ENCODE assay signal across 8 cellular contexts in the genomic region with DNA sequence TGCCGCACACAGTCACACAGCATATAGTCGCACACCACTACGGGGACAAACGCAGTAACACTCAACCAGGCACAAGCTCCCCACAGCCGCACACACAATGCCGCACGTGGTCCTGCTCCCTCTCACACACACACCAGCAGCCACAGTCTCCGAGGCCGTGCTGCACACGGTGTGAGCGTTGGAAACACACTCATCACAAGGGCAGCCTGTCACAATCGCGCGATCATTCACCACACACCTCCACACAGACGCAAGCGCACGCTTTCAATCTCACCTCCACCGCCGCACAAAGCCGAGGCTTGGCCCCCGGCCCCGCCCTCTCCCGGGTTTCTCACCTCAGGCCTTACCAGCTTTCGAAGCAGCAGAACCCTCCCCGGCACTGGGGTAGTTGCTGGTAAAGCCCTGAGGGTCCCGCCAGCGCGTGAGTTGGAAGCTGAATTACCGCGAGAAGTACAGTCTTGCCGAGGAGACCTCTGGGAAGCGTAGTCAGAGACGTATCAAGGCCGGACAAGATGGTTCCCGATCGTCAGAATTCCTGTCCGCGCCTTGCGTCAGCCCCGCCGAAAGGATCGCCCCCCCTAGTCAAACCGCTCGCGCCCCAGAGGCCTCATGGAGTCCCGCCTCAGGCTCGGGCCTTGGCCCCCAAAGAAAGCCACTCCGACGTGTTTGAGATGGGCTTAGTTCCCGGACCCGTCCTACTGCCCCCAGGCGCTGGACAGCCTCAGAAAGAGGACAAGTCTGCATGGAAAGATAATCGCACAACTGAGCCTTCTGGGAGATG. TPM values are rescaled to one million over a fixed set of nuclear protein-coding genes. Genes with fewer than 3 reads are reported as not detected.
DNase-seq lines count a peak whose midpoint lies in the region; ATAC-seq, FAIRE-seq and TF ChIP-seq lines count a peak whose summit lies in the region.

A gene (minus strand): TSS at position 423 of the 781 bp plus-strand sequence. CDS start 13,004 bp downstream, outside the sequence.

- H3K4me3 Mint-ChIP-seq in activated CD4-positive, alpha-beta T cell treated with anti-CD3 and anti-CD28 coated beads, Interleukin-2, amount 10 ng/mL, durations not matched to agents 7 days and 5 days: peak within 1 kb of the TSS; percentile 93

- H3K27ac Mint-ChIP-seq in activated CD4-positive, alpha-beta T cell treated with anti-CD3 and anti-CD28 coated beads, Interleukin-2, amount 10 ng/mL, durations not matched to agents 7 days and 5 days: peak within 1 kb of the TSS; percentile 93

- H3K36me3 ChIP-seq in BE2C: no peaks in the 10 kb centered on the region; the same call in 1 of the 2 replicates

- no peaks in the 10 kb centered on the region for H3K27me3 ChIP-seq in BE2C

- H3K4me3 ChIP-seq in BE2C (ENCODE audit: low read depth, low read length): peak within 1 kb of the TSS; percentile 90

- H3K36me3 Mint-ChIP-seq in activated CD4-positive, alpha-beta T cell treated with anti-CD3 and anti-CD28 coated beads, Interleukin-2, amount 10 ng/mL, durations not matched to agents 7 days and 5 days (ENCODE audit: low read depth): peaks cover 25% of the 10 kb centered on the region

- CTCF ChIA-PET in activated CD4-positive, alpha-beta T cell treated with anti-CD3 and anti-CD28 coated beads, Interleukin-2, amount 10 ng/mL, durations not matched to agents 7 days and 5 days (lab: Charles Lee): interaction anchor here (1.0 to 2.5 kb wide), 2 partner anchors 10 to 39 kb away, joined by 3 to 9 read pairs; a partner anchor contains a TSS

- H3K9me3 Mint-ChIP-seq in activated CD4-positive, alpha-beta T cell treated with anti-CD3 and anti-CD28 coated beads, Interleukin-2, amount 10 ng/mL, durations not matched to agents 7 days and 5 days: peaks cover 21% of the 10 kb centered on the region

- peak; percentile 97 for DNase-seq in BE2C
- DNase-seq in GM19239 (ENCODE audit: insufficient read length, low spot score): peak; percentile 93
- DNase-seq in NCI-H524 treated with DMSO at 0.1 percent for 48 hours (lab: John Stamatoyannopoulos, UW): peak; percentile 93
- peak; percentile 95 for DNase-seq in activated CD4-positive, alpha-beta T cell treated with anti-CD3 and anti-CD28 coated beads, Interleukin-2, amount 10 ng/mL, durations not matched to agents 7 days and 5 days
- DNase-seq in cortex of kidney (lab: John Stamatoyannopoulos, UW): peak; percentile 53
- peak; percentile 90 to 93 for DNase-seq in left colon
- DNase-seq in stimulated activated CD4-positive, alpha-beta T cell treated with anti-CD3 and anti-CD28 coated beads, Interleukin-1b, Interleukin-23, amount 100 ng/mL, for 4 hours (ENCODE audit: low read depth in 2 of 2): peak; percentile 87 to 89

- ATAC-seq in HG03442 (IDR thresholded peaks at IDR 0.05; ENCODE audit: unreplicated experiment) (peak; percentile 84), left colon (peak; percentile 94)

- peaks cover 24% of the 10 kb centered on the region for H3K4me1 Mint-ChIP-seq in activated CD4-positive, alpha-beta T cell treated with anti-CD3 and anti-CD28 coated beads, Interleukin-2, amount 10 ng/mL, durations not matched to agents 7 days and 5 days

- intact Hi-C loops in left colon (cut with DNase I, micrococcal nuclease): no loop called here

- no peaks in the 10 kb centered on the region for H3K9me3 ChIP-seq in BE2C

- no peaks in the 10 kb centered on the region for H3K4me1 ChIP-seq in BE2C

- no peaks in the 10 kb centered on the region for H3K27me3 Mint-ChIP-seq in activated CD4-positive, alpha-beta T cell treated with anti-CD3 and anti-CD28 coated beads, Interleukin-2, amount 10 ng/mL, durations not matched to agents 7 days and 5 days

- POLR2A ChIA-PET in activated CD4-positive, alpha-beta T cell treated with anti-CD3 and anti-CD28 coated beads, Interleukin-2, amount 10 ng/mL, durations not matched to agents 7 days and 5 days (lab: Charles Lee): interaction anchor here (1.4 kb wide), 1 partner anchor 361 kb away, joined by 3 read pairs; a partner anchor contains a TSS

- FAIRE-seq in GM19239 (lab: Jason Lieb, UNC): peak; percentile 81

- no peak for TF ChIP-seq CTCF in BE2C (IDR thresholded peaks at IDR 0.05; ENCODE audit: low read depth, low read length)

RNA-seq across cellular contexts. Expression of the gene that starts here (rescaled TPM):
- polyA plus RNA-seq in BE2C (2012; ENCODE audit: insufficient read depth, insufficient read length, low read depth): 7.1 TPM
- 1 to 10 TPM; 7.8 to 9.6 TPM for total RNA-seq in activated CD4-positive, alpha-beta T cell treated with anti-CD3 and anti-CD28 coated beads, Interleukin-2, amount 10 ng/mL, durations not matched to agents 7 days and 5 days
- 1 to 10 TPM; 5.7 to 6.8 TPM for total RNA-seq in left colon

Comparison
In these comparisons a context has a peak if more than half of its experiments do, and no peak if none do; other contexts are left out.
1. Peak in every context shown above with its lines: DNase-seq, ATAC-seq and H3K4me3 ChIP-seq.